11 cellular contexts compared by ENCODE assay signal in genomic region chr2:3633089-3633981, GRCh38. TPM values are rescaled to one million over a fixed set of nuclear protein-coding genes. Genes with fewer than 3 reads are reported as not detected.
DNase-seq lines count a peak whose midpoint lies in the region; ATAC-seq lines count a peak whose summit lies in the region.
"Had no signal": no experiment of that assay in that cellular context is flagged by ENCODE, and none has a peak within 500 bp of the region (broad histone marks: within the 10 kb centered on the region; RNA-seq: fewer than 3 reads in every experiment).

No MANE protein-coding gene starts in this region.

- H2AK5ac ChIP-seq in mesendoderm (ENCODE audit: low read length) = no peak overlapping the region

- H3K56ac ChIP-seq in mesendoderm (ENCODE audit: low read length) = no peak overlapping the region

- no peak overlapping the region for H3K4me2 ChIP-seq in mesendoderm (ENCODE audit: low read length)
- H3K4me2 ChIP-seq: BLaER1 had no signal

- H3K4me1 ChIP-seq in aorta (ENCODE audit: control insufficient read depth in 1 of 2, insufficient read depth in 2 of 2, low read length in 2 of 2) (no peaks in the 10 kb centered on the region), mesendoderm (ENCODE audit: control insufficient read depth, low read depth, low read length) (no peaks in the 10 kb centered on the region)
- H3K4me1 ChIP-seq: BLaER1 had no signal

- DNase-seq in cardiac septum (ENCODE audit: low spot score) (peak; percentile 72), Right ventricle myocardium inferior (ENCODE audit: missing footprints) (no peak), RPMI7951 (ENCODE audit: low read depth) (peak; percentile 32), left cardiac atrium (no peak), aorta (peak; percentile 37 to 46), caudate nucleus (lab: John Stamatoyannopoulos, UW) (no peak), SIG-M5 treated with dmso at 0.1 percent for 504 hours (lab: John Stamatoyannopoulos, UW; ENCODE audit: unreplicated experiment) (no peak), mesendoderm (no peak)
- DNase-seq: Kasumi-1, OCI-M1 had no signal

- no peak overlapping the region for H2BK15ac ChIP-seq in mesendoderm (replicated peaks; ENCODE audit: low read depth)

- H3K4ac ChIP-seq in mesendoderm (ENCODE audit: low read depth, low read length) = no peak overlapping the region

- H3K27me3 ChIP-seq in aorta (ENCODE audit: control insufficient read depth in 1 of 2, insufficient read depth in 2 of 2, low read length in 1 of 2) = no peaks in the 10 kb centered on the region
- H3K27me3 ChIP-seq in mesendoderm (ENCODE audit: insufficient read depth, low read length, poor library complexity) = no peaks in the 10 kb centered on the region
- H3K27me3 ChIP-seq: BLaER1 had no signal

- no peak overlapping the region for H2BK5ac ChIP-seq in mesendoderm (ENCODE audit: low read length)

- H2BK120ac ChIP-seq in mesendoderm (ENCODE audit: low read depth, low read length) = no peak overlapping the region

- H3K18ac ChIP-seq in mesendoderm (ENCODE audit: low read length) = no peak overlapping the region

- no peak for ATAC-seq in Right ventricle myocardium inferior
- peak; percentile 20 to 45 for ATAC-seq in left cardiac atrium
- ATAC-seq in aorta (ENCODE audit: low FRiP score) = no peak

- no peak overlapping the region for H3K23ac ChIP-seq in mesendoderm (ENCODE audit: low read length)

- H3K79me2 ChIP-seq in mesendoderm (ENCODE audit: control insufficient read depth, insufficient read depth, low read length) = no peaks in the 10 kb centered on the region

- no peak overlapping the region for H3K4me3 ChIP-seq in aorta (ENCODE audit: low read length in 2 of 2)
- H3K4me3 ChIP-seq in mesendoderm (ENCODE audit: low read length) = no peak overlapping the region
- H3K4me3 ChIP-seq: BLaER1 had no signal

- intact Hi-C loops in cardiac septum (cut with DNase I) (no loop called here), Right ventricle myocardium inferior (cut with DNase I) (no loop called here), left cardiac atrium (cut with DNase I) (no loop called here), aorta (cut with DNase I) (no loop called here)

- H3K79me1 ChIP-seq in mesendoderm (ENCODE audit: low read length) = no peaks in the 10 kb centered on the region

- H3K27ac ChIP-seq in aorta (ENCODE audit: low read depth in 1 of 2, low read length in 2 of 2) (no peak overlapping the region), caudate nucleus (ENCODE audit: low read depth, low read length) (no peak overlapping the region), mesendoderm (ENCODE audit: low read depth, low read length) (no peak overlapping the region)
- H3K27ac ChIP-seq: BLaER1 had no signal

- no peak overlapping the region for H4K8ac ChIP-seq in mesendoderm (ENCODE audit: low read depth, low read length)

- no peaks in the 10 kb centered on the region for H3K9me3 ChIP-seq in aorta (ENCODE audit: control insufficient read depth, low read length)
- H3K9me3 ChIP-seq: BLaER1 had no signal

- no peaks in the 10 kb centered on the region for H3K36me3 ChIP-seq in aorta (ENCODE audit: control insufficient read depth in 1 of 2, insufficient read depth in 2 of 2, low read length in 1 of 2)
- no peaks in the 10 kb centered on the region for H3K36me3 ChIP-seq in mesendoderm (ENCODE audit: control insufficient read depth, insufficient read depth, low read length)
- H3K36me3 ChIP-seq: BLaER1 had no signal

- WGBS in aorta, 2 donors = 84 to 85% methylated on average over 33 of the region's 33 CpGs
- WGBS in mesendoderm (ENCODE audit: extremely low coverage, insufficient coverage, low lambda C conversion rate) = no CpG with 5 or more reads among the region's 33 CpGs

- no peak overlapping the region for H4K5ac ChIP-seq in mesendoderm (ENCODE audit: low read length)

- H3K9ac ChIP-seq in mesendoderm (ENCODE audit: low read length) = no peak overlapping the region
- H3K9ac ChIP-seq: BLaER1 had no signal

RNA-seq across cellular contexts. Expression of gene ALLC, which starts 24.7 kb away (rescaled TPM):
- total RNA-seq in cardiac septum = not detected
- not detected for total RNA-seq in Right ventricle myocardium inferior
- not detected in 2 replicates for total RNA-seq in RPMI7951 (2014; rRNA removed; shearing (Covaris generic))
- under 1 TPM in 1 of 2 donors, not detected in 1; 0.26 TPM for total RNA-seq in left cardiac atrium
- total RNA-seq in aorta = not detected
- 1 to 10 TPM; 1.4 to 5.3 TPM for polyA plus RNA-seq in aorta
- polyA plus RNA-seq in mesendoderm (2013, experiment 1 of 2) = not detected
- not detected for polyA plus RNA-seq in mesendoderm (2013, experiment 2 of 2)

RNA-seq across cellular contexts. Expression of gene COLEC11, which starts 38.4 kb away (rescaled TPM):
- total RNA-seq in cardiac septum = 3.1 TPM
- total RNA-seq in Right ventricle myocardium inferior = 1.9 TPM
- total RNA-seq in RPMI7951 (2014; rRNA removed; shearing (Covaris generic)) = 0.48 TPM in 1 of 2 replicates, not detected in the other
- 10 to 100 TPM in 1 of 2 donors, 1 to 10 TPM in 1; 3.3 to 25.0 TPM for total RNA-seq in left cardiac atrium
- 1 to 10 TPM; 1.4 to 1.7 TPM for total RNA-seq in aorta
- 10 to 100 TPM; 31.3 to 33.2 TPM for polyA plus RNA-seq in aorta
- polyA plus RNA-seq in mesendoderm (2013, experiment 1 of 2) = 0.22 TPM
- 0.15 TPM for polyA plus RNA-seq in mesendoderm (2013, experiment 2 of 2)

RNA-seq across cellular contexts. Expression of gene RPS7, which starts 58.3 kb away (rescaled TPM):
- total RNA-seq in cardiac septum = 489 TPM
- 657 TPM for total RNA-seq in Right ventricle myocardium inferior
- 2,566 and 3,002 TPM in 2 replicates for total RNA-seq in RPMI7951 (2014; rRNA removed; shearing (Covaris generic))
- 100 to 1,000 TPM; 765 to 811 TPM for total RNA-seq in left cardiac atrium
- total RNA-seq in aorta = 100 to 1,000 TPM; 840 to 917 TPM
- polyA plus RNA-seq in aorta = 1,000 to 10,000 TPM; 1,928 to 3,519 TPM
- 4,409 TPM for polyA plus RNA-seq in mesendoderm (2013, experiment 1 of 2)
- 4,413 TPM for polyA plus RNA-seq in mesendoderm (2013, experiment 2 of 2)

Comparison
In these comparisons a context has a peak if more than half of its experiments do, and no peak if none do; other contexts are left out.
1. DNase-seq: peak in cardiac septum (single experiment), RPMI7951 (single experiment) and aorta (2 of 2); none in Right ventricle myocardium inferior (single experiment), left cardiac atrium (single experiment), caudate nucleus (0 of 61), SIG-M5 treated with dmso at 0.1 percent for 504 hours (single experiment) and mesendoderm (single experiment).
2. ATAC-seq: peak in left cardiac atrium (2 of 2); none in Right ventricle myocardium inferior (single experiment) and aorta (single experiment).